In the genomic region with DNA sequence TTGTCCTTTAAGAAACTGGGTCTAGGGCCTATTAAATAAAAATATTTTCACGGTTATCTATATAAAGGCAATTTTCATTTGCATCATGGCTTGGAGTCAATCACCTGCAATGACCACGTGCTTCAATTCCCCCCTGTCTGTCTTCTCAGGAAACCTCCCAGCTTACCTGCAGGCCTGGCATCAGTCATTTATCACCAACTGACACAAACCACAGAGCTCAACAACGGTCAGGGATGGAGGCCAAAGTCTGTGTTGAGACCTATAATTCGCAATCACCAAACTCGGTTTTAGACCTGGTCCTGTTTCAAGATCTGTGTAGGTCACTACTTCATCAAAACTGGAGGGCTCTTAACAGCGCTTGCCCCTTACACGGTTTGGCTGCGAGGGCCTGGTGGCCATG, we compare ENCODE assay signal across 14 cellular contexts. TPM values are rescaled to one million over a fixed set of nuclear protein-coding genes. Genes with fewer than 3 reads are reported as not detected.
DNase-seq lines count a peak whose midpoint lies in the region; ATAC-seq, FAIRE-seq and TF ChIP-seq lines count a peak whose summit lies in the region.
"Had no signal": no experiment of that assay in that cellular context is flagged by ENCODE, and none has a peak within 500 bp of the region (broad histone marks: within the 10 kb centered on the region; RNA-seq: fewer than 3 reads in every experiment).

No MANE protein-coding gene starts in this region.

- ATAC-seq in natural killer cell treated with Interleukin-12 subunit alpha and Interleukin-12 subunit beta and Interleukin-15 and Interleukin-18, amount 100 ng/mL, for 72 hours: no peak
- ATAC-seq in natural killer cell: no peak

- H3K4me1 ChIP-seq in OCI-LY3 (ENCODE audit: low read length) (peaks cover 48% of the 10 kb centered on the region), endothelial cell of umbilical vein (ENCODE audit: control insufficient read depth, extremely low read depth, insufficient read depth, low read length) (peaks cover 13% of the 10 kb centered on the region)

- no peak for DNase-seq in natural killer cell treated with Interleukin-12 subunit alpha and Interleukin-12 subunit beta and Interleukin-15 and Interleukin-18, amount 100 ng/mL, for 72 hours (ENCODE audit: low spot score)
- DNase-seq in natural killer cell (no peak), endothelial cell of umbilical vein (ENCODE audit: low read depth, low spot score) (no peak), DMS153 treated with DMSO at 0.1 percent for 48 hours (lab: John Stamatoyannopoulos, UW; ENCODE audit: unreplicated experiment) (no peak), NCI-H128 (lab: John Stamatoyannopoulos, UW; ENCODE audit: unreplicated experiment) (no peak), COLO668 (lab: John Stamatoyannopoulos, UW; ENCODE audit: unreplicated experiment) (no peak), epidermal melanocyte (ENCODE audit: insufficient read length, low spot score) (no peak)
- DNase-seq: COR-L47, glutamatergic neuron, H7, midbrain, NCI-H1436, RPMI8226 had no signal

- H3K27ac ChIP-seq in OCI-LY3 (ENCODE audit: low read length) (peak overlapping the region; percentile 60), endothelial cell of umbilical vein (ENCODE audit: insufficient read depth, low read depth, low read length) (no peak overlapping the region)

- H3K27ac Mint-ChIP-seq in natural killer cell treated with Interleukin-12 subunit alpha and Interleukin-12 subunit beta and Interleukin-15 and Interleukin-18, amount 100 ng/mL, for 72 hours: no peak overlapping the region
- H3K27ac Mint-ChIP-seq in natural killer cell: no peak overlapping the region

- H3K9ac ChIP-seq in OCI-LY3 (ENCODE audit: low read length) (peak overlapping the region; percentile 79), endothelial cell of umbilical vein (replicated peaks; ENCODE audit: extremely low read depth, insufficient read depth, low read length) (no peak overlapping the region)

- TF ChIP-seq CTCF in natural killer cell (IDR thresholded peaks at IDR 0.05): no peak
- no peak for TF ChIP-seq CTCF in OCI-LY3 (IDR thresholded peaks at IDR 0.05; ENCODE audit: low read depth, low read length)
- TF ChIP-seq CTCF in endothelial cell of umbilical vein (IDR thresholded peaks at IDR 0.05; ENCODE audit: extremely low read depth in 1 of 2, insufficient read depth in 1 of 2, low read depth in 1 of 2, low read length in 2 of 2): no peak

- H3K4me2 ChIP-seq in OCI-LY3 (ENCODE audit: low read length) (peak overlapping the region; percentile 80), endothelial cell of umbilical vein (ENCODE audit: insufficient read depth, low read length) (no peak overlapping the region)

- no peaks in the 10 kb centered on the region for H3K9me1 ChIP-seq in endothelial cell of umbilical vein (replicated peaks; ENCODE audit: control insufficient read depth, extremely low read depth, insufficient read depth, low read length)

- H3K4me3 Mint-ChIP-seq in natural killer cell treated with Interleukin-12 subunit alpha and Interleukin-12 subunit beta and Interleukin-15 and Interleukin-18, amount 100 ng/mL, for 72 hours: peak overlapping the region; percentile 30
- H3K4me3 Mint-ChIP-seq in natural killer cell: no peak overlapping the region

- no peak overlapping the region for H2AFZ ChIP-seq in OCI-LY3 (ENCODE audit: low read depth, low read length)
- H2AFZ ChIP-seq in endothelial cell of umbilical vein (ENCODE audit: low read depth, low read length): no peak overlapping the region

- CTCF ChIA-PET in endothelial cell of umbilical vein (lab: Charles Lee): interaction anchor here (1.3 kb wide), 1 partner anchor 202 kb away, joined by 4 read pairs; no protein-coding TSS in a partner anchor

- POLR2A ChIA-PET in endothelial cell of umbilical vein (lab: Charles Lee): no interaction called here

- TSS peak; percentile 20 for BruUV-seq in endothelial cell of umbilical vein (replicated peaks; lab: Mats Ljungman, UMichigan)

- H3K4me3 ChIP-seq in OCI-LY3 (ENCODE audit: low read length) (peak overlapping the region; percentile 95), endothelial cell of umbilical vein (replicated peaks in 1 of 3; ENCODE audit: insufficient read depth in 1 of 3, low read depth in 1 of 3, low read length in 3 of 3) (no peak overlapping the region)

- TF ChIP-seq POLR2A in endothelial cell of umbilical vein (IDR thresholded peaks at IDR 0.05; ENCODE audit: low read depth, low read length): no peak

- no peak for FAIRE-seq in endothelial cell of umbilical vein (lab: Jason Lieb, UNC)

- H3K27me3 ChIP-seq in OCI-LY3 (ENCODE audit: low read depth, low read length) (0 out of 2 replicates have a peak, but pooled peaks cover 3% of the 10 kb centered on the region), endothelial cell of umbilical vein (ENCODE audit: control insufficient read depth in 2 of 2, insufficient read depth in 2 of 2, low read length in 2 of 2) (no peaks in the 10 kb centered on the region)

- dilution Hi-C loops in endothelial cell of umbilical vein (cut with MboI; ENCODE audit: extremely low pct_ligation_motif_present, low sequenced_read_pairs): no loop called here

- H3K9me3 Mint-ChIP-seq in natural killer cell treated with Interleukin-12 subunit alpha and Interleukin-12 subunit beta and Interleukin-15 and Interleukin-18, amount 100 ng/mL, for 72 hours: no peaks in the 10 kb centered on the region
- no peaks in the 10 kb centered on the region for H3K9me3 Mint-ChIP-seq in natural killer cell

- H3K4me1 Mint-ChIP-seq in natural killer cell treated with Interleukin-12 subunit alpha and Interleukin-12 subunit beta and Interleukin-15 and Interleukin-18, amount 100 ng/mL, for 72 hours (ENCODE audit: low read depth in 2 of 2): peaks cover 6 to 8% of the 10 kb centered on the region in 2 donors
- H3K4me1 Mint-ChIP-seq in natural killer cell: peaks cover 6 to 7% of the 10 kb centered on the region in 2 donors

- peaks cover 0 to 25% of the 10 kb centered on the region in 2 donors for H3K27me3 Mint-ChIP-seq in natural killer cell treated with Interleukin-12 subunit alpha and Interleukin-12 subunit beta and Interleukin-15 and Interleukin-18, amount 100 ng/mL, for 72 hours
- peaks cover 4 to 16% of the 10 kb centered on the region in 2 donors for H3K27me3 Mint-ChIP-seq in natural killer cell (ENCODE audit: low read depth in 2 of 2)

- intact Hi-C loops in natural killer cell (cut with micrococcal nuclease) (no loop called here), endothelial cell of umbilical vein (cut with micrococcal nuclease) (loop anchor here (10.0 kb wide), 1 partner anchor 202 kb away; no protein-coding TSS in a partner anchor)

- no peaks in the 10 kb centered on the region for H3K9me3 ChIP-seq in OCI-LY3 (ENCODE audit: insufficient read depth, low read length)
- no peaks in the 10 kb centered on the region for H3K9me3 ChIP-seq in endothelial cell of umbilical vein (replicated peaks; ENCODE audit: control insufficient read depth, insufficient read depth, low read length)

- peaks cover 3% of the 10 kb centered on the region for H3K36me3 ChIP-seq in OCI-LY3 (replicated peaks; ENCODE audit: low read depth, low read length)
- no peaks in the 10 kb centered on the region for H3K36me3 ChIP-seq in endothelial cell of umbilical vein (ENCODE audit: control insufficient read depth in 2 of 2, extremely low read depth in 1 of 2, insufficient read depth in 2 of 2, low read length in 2 of 2)

- H3K79me2 ChIP-seq in OCI-LY3 (ENCODE audit: low read length) (peaks cover 63% of the 10 kb centered on the region), endothelial cell of umbilical vein (ENCODE audit: control insufficient read depth, insufficient read depth, low read length) (peaks cover 2% of the 10 kb centered on the region)

- no peaks in the 10 kb centered on the region for H3K36me3 Mint-ChIP-seq in natural killer cell treated with Interleukin-12 subunit alpha and Interleukin-12 subunit beta and Interleukin-15 and Interleukin-18, amount 100 ng/mL, for 72 hours
- H3K36me3 Mint-ChIP-seq in natural killer cell: no peaks in the 10 kb centered on the region

- H4K20me1 ChIP-seq in OCI-LY3 (ENCODE audit: insufficient read depth, low read length): peaks cover 3% of the 10 kb centered on the region
- H4K20me1 ChIP-seq in endothelial cell of umbilical vein (replicated peaks; ENCODE audit: control insufficient read depth, extremely low read depth, insufficient read depth, low read length): no peaks in the 10 kb centered on the region

TF ChIP-seq in endothelial cell of umbilical vein, 7 proteins besides CTCF, POLR2A, EP300 and RAD21:
- TF ChIP-seq, protein P1, sequence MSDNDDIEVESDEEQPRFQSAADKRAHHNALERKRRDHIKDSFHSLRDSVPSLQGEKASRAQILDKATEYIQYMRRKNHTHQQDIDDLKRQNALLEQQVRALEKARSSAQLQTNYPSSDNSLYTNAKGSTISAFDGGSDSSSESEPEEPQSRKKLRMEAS (IDR thresholded peaks at IDR 0.05; ENCODE audit: insufficient read depth, insufficient read length): no peak
- TF ChIP-seq FOS (IDR thresholded peaks at IDR 0.05; ENCODE audit: borderline replicate concordance, insufficient read depth, low read length) (no peak), MYC (IDR thresholded peaks at IDR 0.05; ENCODE audit: low read depth, low read length) (no peak), POLR2AphosphoS5 (IDR thresholded peaks at IDR 0.05; ENCODE audit: insufficient read depth, low read depth, low read length) (no peak), EZH2 (IDR thresholded peaks at IDR 0.05; ENCODE audit: borderline replicate concordance, low read depth, low read length, severe bottlenecking) (no peak), GATA2 (IDR thresholded peaks at IDR 0.05; ENCODE audit: insufficient read depth, insufficient read length, low read depth, low read length) (no peak), JUN (IDR thresholded peaks at IDR 0.05; ENCODE audit: borderline replicate concordance, insufficient read depth, insufficient read length, low read depth) (no peak)
TF ChIP-seq in endothelial cell of umbilical vein: peak in this region for 0.

RNA-seq across cellular contexts. Expression of a gene that starts 1.9 kb away (rescaled TPM):
- 1 to 10 TPM; 1.6 to 3.7 TPM for total RNA-seq in natural killer cell treated with Interleukin-12 subunit alpha and Interleukin-12 subunit beta and Interleukin-15 and Interleukin-18, amount 100 ng/mL, for 72 hours
- total RNA-seq in natural killer cell: 1 to 10 TPM in 1 of 3 donors, under 1 TPM in 2; 0.39 to 1.1 (median 0.75) TPM
- total RNA-seq in endothelial cell of umbilical vein: 7.5 and 10.4 TPM in 2 replicates
- polyA plus RNA-seq in endothelial cell of umbilical vein: 3.5 and 4.6 TPM in 2 replicates
- 3.9 and 4.4 TPM in 2 replicates for polyA plus RNA-seq in endothelial cell of umbilical vein (2011; cell fraction: cytosol; rRNA removed)
- 5.4 and 7.2 TPM in 2 replicates for polyA plus RNA-seq in endothelial cell of umbilical vein (2011; cell fraction: nucleus; rRNA removed)
- 3.7 and 4.2 TPM in 2 replicates for polyA plus RNA-seq in endothelial cell of umbilical vein (2012)
- polyA minus RNA-seq in endothelial cell of umbilical vein: 21.9 and 29.7 TPM in 2 replicates
- 5.1 TPM for polyA minus RNA-seq in endothelial cell of umbilical vein (2011; cell fraction: cytosol; rRNA and poly(A)+ RNA removed)
- 5.9 and 6.8 TPM in 2 replicates for polyA minus RNA-seq in endothelial cell of umbilical vein (2011; cell fraction: nucleus; rRNA and poly(A)+ RNA removed)
